Comparison of ENCODE assay signal across 1 cellular context in the genomic region with DNA sequence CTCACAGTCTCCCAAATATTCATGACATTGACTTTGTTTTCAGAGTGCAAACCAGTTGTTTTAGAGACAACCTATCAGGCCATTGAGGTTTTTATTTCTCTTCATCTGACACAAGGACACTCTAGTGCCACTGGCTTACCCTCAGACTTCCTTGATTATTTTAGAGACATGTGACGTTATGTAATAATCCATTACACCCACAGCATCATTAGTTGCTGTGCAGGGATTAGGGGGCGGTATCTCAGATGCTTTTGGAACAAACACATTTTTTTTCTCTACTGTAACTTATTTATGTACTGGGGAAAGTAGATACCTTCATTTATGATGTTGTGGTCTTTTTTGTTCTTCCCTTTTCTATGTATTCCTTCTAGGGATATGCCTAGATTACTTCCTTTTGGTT.
TF ChIP-seq lines count a peak whose summit lies in the region.

No MANE protein-coding gene starts in this region.

TF ChIP-seq in GM23338, 12 proteins besides CTCF, POLR2A, EP300 and RAD21 (continued from another document):
- TF ChIP-seq, protein P1, sequence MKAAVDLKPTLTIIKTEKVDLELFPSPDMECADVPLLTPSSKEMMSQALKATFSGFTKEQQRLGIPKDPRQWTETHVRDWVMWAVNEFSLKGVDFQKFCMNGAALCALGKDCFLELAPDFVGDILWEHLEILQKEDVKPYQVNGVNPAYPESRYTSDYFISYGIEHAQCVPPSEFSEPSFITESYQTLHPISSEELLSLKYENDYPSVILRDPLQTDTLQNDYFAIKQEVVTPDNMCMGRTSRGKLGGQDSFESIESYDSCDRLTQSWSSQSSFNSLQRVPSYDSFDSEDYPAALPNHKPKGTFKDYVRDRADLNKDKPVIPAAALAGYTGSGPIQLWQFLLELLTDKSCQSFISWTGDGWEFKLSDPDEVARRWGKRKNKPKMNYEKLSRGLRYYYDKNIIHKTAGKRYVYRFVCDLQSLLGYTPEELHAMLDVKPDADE (IDR thresholded peaks at IDR 0.05), result no peak
- TF ChIP-seq POLR2AphosphoS5 (IDR thresholded peaks at IDR 0.05; ENCODE audit: low read depth) (no peak), ZNF331 (CRISPR knock-in tag; IDR thresholded peaks at IDR 0.05; ENCODE audit: low read depth) (no peak), EZH2 (IDR thresholded peaks at IDR 0.05; ENCODE audit: low read depth, unreplicated experiment) (no peak), EZH2phosphoT487 (IDR thresholded peaks at IDR 0.05; ENCODE audit: unreplicated experiment) (no peak), JUNB (IDR thresholded peaks at IDR 0.05; ENCODE audit: unreplicated experiment) (no peak), CREB1 (CRISPR knock-in tag; IDR thresholded peaks at IDR 0.05; ENCODE audit: low read depth) (no peak)
- TF ChIP-seq, protein P2, sequence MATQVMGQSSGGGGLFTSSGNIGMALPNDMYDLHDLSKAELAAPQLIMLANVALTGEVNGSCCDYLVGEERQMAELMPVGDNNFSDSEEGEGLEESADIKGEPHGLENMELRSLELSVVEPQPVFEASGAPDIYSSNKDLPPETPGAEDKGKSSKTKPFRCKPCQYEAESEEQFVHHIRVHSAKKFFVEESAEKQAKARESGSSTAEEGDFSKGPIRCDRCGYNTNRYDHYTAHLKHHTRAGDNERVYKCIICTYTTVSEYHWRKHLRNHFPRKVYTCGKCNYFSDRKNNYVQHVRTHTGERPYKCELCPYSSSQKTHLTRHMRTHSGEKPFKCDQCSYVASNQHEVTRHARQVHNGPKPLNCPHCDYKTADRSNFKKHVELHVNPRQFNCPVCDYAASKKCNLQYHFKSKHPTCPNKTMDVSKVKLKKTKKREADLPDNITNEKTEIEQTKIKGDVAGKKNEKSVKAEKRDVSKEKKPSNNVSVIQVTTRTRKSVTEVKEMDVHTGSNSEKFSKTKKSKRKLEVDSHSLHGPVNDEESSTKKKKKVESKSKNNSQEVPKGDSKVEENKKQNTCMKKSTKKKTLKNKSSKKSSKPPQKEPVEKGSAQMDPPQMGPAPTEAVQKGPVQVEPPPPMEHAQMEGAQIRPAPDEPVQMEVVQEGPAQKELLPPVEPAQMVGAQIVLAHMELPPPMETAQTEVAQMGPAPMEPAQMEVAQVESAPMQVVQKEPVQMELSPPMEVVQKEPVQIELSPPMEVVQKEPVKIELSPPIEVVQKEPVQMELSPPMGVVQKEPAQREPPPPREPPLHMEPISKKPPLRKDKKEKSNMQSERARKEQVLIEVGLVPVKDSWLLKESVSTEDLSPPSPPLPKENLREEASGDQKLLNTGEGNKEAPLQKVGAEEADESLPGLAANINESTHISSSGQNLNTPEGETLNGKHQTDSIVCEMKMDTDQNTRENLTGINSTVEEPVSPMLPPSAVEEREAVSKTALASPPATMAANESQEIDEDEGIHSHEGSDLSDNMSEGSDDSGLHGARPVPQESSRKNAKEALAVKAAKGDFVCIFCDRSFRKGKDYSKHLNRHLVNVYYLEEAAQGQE (IDR thresholded peaks at IDR 0.05; ENCODE audit: unreplicated experiment), result no peak
